ENCODE assay signal across 8 cellular contexts in the genomic region with DNA sequence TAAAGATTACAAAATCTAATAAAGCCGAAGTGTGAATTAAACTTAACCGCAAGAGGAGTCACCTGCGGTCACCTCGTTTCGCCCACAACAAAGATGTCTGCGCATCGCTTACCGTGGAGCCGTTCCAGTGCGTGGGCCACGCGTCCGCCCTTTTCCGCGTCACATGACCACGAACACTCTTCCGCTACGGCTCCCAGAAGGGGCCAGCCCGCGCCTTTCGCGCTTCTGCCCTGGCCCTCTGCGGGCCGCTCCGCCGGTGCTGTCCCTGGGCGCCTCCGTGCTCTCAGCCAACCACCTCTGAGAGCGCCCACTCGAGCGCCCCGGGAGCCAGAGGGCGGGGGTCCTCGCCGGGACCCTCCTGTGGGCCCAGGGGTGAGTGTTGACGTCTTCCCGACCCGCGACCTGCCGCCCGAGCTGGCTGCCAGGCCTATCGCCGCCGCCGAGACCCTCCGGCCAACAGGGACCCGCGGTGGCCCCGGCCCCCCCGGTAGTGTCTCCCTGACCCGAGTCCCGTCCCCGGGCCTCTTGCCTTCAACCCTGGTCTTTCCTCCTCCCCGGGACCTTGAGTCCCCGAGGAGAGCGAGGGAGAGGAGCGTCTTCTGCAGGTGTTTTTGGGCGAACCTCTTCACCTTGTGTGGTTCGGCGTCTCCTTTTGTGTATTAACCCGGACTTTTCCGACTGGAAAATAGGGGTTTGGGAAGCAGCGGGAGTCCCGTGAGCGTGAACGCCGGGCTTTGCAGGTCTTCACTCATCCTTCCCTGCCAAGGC. TPM values are rescaled to one million over a fixed set of nuclear protein-coding genes. Genes with fewer than 3 reads are reported as not detected.
DNase-seq lines count a peak whose midpoint lies in the region; ATAC-seq and TF ChIP-seq lines count a peak whose summit lies in the region.

A gene with protein sequence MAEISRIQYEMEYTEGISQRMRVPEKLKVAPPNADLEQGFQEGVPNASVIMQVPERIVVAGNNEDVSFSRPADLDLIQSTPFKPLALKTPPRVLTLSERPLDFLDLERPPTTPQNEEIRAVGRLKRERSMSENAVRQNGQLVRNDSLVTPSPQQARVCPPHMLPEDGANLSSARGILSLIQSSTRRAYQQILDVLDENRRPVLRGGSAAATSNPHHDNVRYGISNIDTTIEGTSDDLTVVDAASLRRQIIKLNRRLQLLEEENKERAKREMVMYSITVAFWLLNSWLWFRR (plus strand): TSS at position 196 of the 768 bp plus-strand sequence. CDS start 5,415 bp downstream, outside the sequence.

- H3K27me3 ChIP-seq in SK-N-SH (ENCODE audit: insufficient read depth), result no peaks in the 10 kb centered on the region

- H3K36me3 ChIP-seq in SK-N-SH (replicated peaks in 1 of 2; ENCODE audit: control insufficient read depth in 1 of 2, insufficient read depth in 2 of 2, low read length in 1 of 2), result peaks cover 2 to 12% of the 10 kb centered on the region in 2 experiments

- H4K20me1 ChIP-seq in SK-N-SH (ENCODE audit: insufficient read depth), result peaks cover 5% of the 10 kb centered on the region; the same call in 1 of the 2 replicates

- no peaks in the 10 kb centered on the region for H3F3A ChIP-seq in SK-N-SH (replicated peaks; ENCODE audit: insufficient read depth)

- peak; percentile 94 for ATAC-seq in HG02571 (IDR thresholded peaks at IDR 0.05; ENCODE audit: unreplicated experiment)

- peak within 1 kb of the TSS; percentile 70 to 90 for H3K27ac ChIP-seq in SK-N-SH (ENCODE audit: low read depth in 2 of 2, low read length in 1 of 2)

- peak; percentile 44 for TF ChIP-seq CTCF in GM10248 (IDR thresholded peaks at IDR 0.05; ENCODE audit: control extremely low read depth, extremely low read depth, low read depth, missing control alignments)
- no peak for TF ChIP-seq CTCF in NB4 (IDR thresholded peaks at IDR 0.05; ENCODE audit: low read depth, low read length)
- peak; percentile 29 for TF ChIP-seq CTCF in SK-N-SH (IDR thresholded peaks at IDR 0.05)

- CTCF ChIA-PET in GM10248 (lab: Yijun Ruan, JAX), result no interaction called here
- CTCF ChIA-PET in SK-N-SH (lab: Yijun Ruan, JAX), result interaction anchor here (1.6 kb wide), 1 partner anchor 15 kb away, joined by 3 read pairs; no protein-coding TSS in a partner anchor

- peak within 1 kb of the TSS; percentile 86 for H3K9ac ChIP-seq in SK-N-SH

- peak within 1 kb of the TSS; percentile 99 for H2AFZ ChIP-seq in SK-N-SH (ENCODE audit: low read depth)

- H3K79me2 ChIP-seq in SK-N-SH (ENCODE audit: insufficient read depth), result peaks cover 48% of the 10 kb centered on the region

- POLR2A ChIA-PET in GM10248 (lab: Yijun Ruan, JAX) (no interaction called here), SK-N-SH (lab: Yijun Ruan, JAX) (interaction anchor here (0.6 to 1.3 kb wide), 2 partner anchors 12 to 522 kb away, joined by 3 read pairs; no protein-coding TSS in a partner anchor)

- TF ChIP-seq RAD21 in SK-N-SH (IDR thresholded peaks at IDR 0.05; ENCODE audit: low read length), result no peak

- TF ChIP-seq POLR2A in NB4 (IDR thresholded peaks at IDR 0.05; ENCODE audit: extremely low read depth, insufficient read length), result peak; percentile 52

- H3K4me3 ChIP-seq in NB4 (ENCODE audit: low read depth, low read length) (peak within 1 kb of the TSS; percentile 76), SK-N-SH (ENCODE audit: low read depth in 2 of 2, low read length in 1 of 2) (peak within 1 kb of the TSS; percentile 90 to 95)

- H3K9me3 ChIP-seq in SK-N-SH, result no peaks in the 10 kb centered on the region

- DNase-seq in GM10248 (ENCODE audit: extremely low spot score) (peak; percentile 95), NB4 (ENCODE audit: low read depth) (peak; percentile 97), SK-N-SH (peak; percentile 94), germinal center (ENCODE audit: low spot score) (peak; percentile 93), non-pigmented ciliary epithelial cell (ENCODE audit: low read depth) (peak; percentile 59), superior temporal gyrus (ENCODE audit: extremely low spot score) (peak; percentile 98)
- peak; percentile 94 for DNase-seq in activated naive CD4-positive, alpha-beta T cell treated with anti-CD3 and anti-CD28 coated beads, Interleukin-2, amount 50 U/mL, for 16 hours

- H3K9me2 ChIP-seq in SK-N-SH, result no peaks in the 10 kb centered on the region

- peaks cover 0 to 4% of the 10 kb centered on the region in 2 experiments; a peak in 2 of 4 replicates for H3K4me1 ChIP-seq in SK-N-SH (ENCODE audit: control insufficient read depth in 1 of 2, insufficient read depth in 2 of 2, low read depth in 1 of 2, low read length in 1 of 2)

- under 1% methylated on average over 18 of the region's 67 CpGs for WGBS in SK-N-SH (ENCODE audit: low lambda C conversion rate)

- H3K4me2 ChIP-seq in SK-N-SH, result peak within 1 kb of the TSS; percentile 84

- TF ChIP-seq EP300 in SK-N-SH (IDR thresholded peaks at IDR 0.05; ENCODE audit: borderline replicate concordance in 1 of 2, low read depth in 1 of 2, low read length in 1 of 2), result no peak; a peak in 1 of 4 replicates

TF ChIP-seq in SK-N-SH, 30 proteins besides CTCF, POLR2A, EP300 and RAD21 (continues in another document):
- peak; percentile 54; the same call in 1 of the 2 replicates for TF ChIP-seq ZBTB33 (IDR thresholded peaks at IDR 0.05; ENCODE audit: borderline replicate concordance, low read depth)
- no peak for TF ChIP-seq FOXJ3 (CRISPR knock-in tag; IDR thresholded peaks at IDR 0.05)
- TF ChIP-seq USF2 (IDR thresholded peaks at IDR 0.05; ENCODE audit: borderline replicate concordance, low read depth, low read length), result peak; percentile 85
- peak; percentile 74 for TF ChIP-seq CHD2 (IDR thresholded peaks at IDR 0.05; ENCODE audit: low read length, partially characterized antibody)
- TF ChIP-seq YY1 (IDR thresholded peaks at IDR 0.05; ENCODE audit: low read depth), result peak; percentile 98
- TF ChIP-seq FOSL2 (IDR thresholded peaks at IDR 0.05; ENCODE audit: borderline replicate concordance, low read depth), result no peak
- TF ChIP-seq, protein P1, sequence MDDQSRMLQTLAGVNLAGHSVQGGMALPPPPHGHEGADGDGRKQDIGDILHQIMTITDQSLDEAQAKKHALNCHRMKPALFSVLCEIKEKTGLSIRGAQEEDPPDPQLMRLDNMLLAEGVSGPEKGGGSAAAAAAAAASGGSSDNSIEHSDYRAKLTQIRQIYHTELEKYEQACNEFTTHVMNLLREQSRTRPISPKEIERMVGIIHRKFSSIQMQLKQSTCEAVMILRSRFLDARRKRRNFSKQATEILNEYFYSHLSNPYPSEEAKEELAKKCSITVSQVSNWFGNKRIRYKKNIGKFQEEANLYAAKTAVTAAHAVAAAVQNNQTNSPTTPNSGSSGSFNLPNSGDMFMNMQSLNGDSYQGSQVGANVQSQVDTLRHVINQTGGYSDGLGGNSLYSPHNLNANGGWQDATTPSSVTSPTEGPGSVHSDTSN (IDR thresholded peaks at IDR 0.05), result 0 out of 2 replicates have a peak, but pooled peaks have one; percentile 12
- peak; percentile 99 for TF ChIP-seq ELF1 (IDR thresholded peaks at IDR 0.05)
- no peak; the same call in none of the 2 replicates for TF ChIP-seq POLR2AphosphoS5 (IDR thresholded peaks at IDR 0.05; ENCODE audit: low read depth, low read length)
- TF ChIP-seq NFIC (IDR thresholded peaks at IDR 0.05; ENCODE audit: borderline replicate concordance), result peak; percentile 38; the same call in 1 of the 2 replicates
- peak; percentile 11; the same call in 1 of the 2 replicates for TF ChIP-seq TCF12 (IDR thresholded peaks at IDR 0.05)

RNA-seq across cellular contexts. Expression of the gene that starts here (rescaled TPM):
- 51.0 and 51.5 TPM in 2 replicates for polyA plus RNA-seq in SK-N-SH (2012; rRNA removed)
- 56.4 and 67.7 TPM in 2 replicates for polyA plus RNA-seq in SK-N-SH (2012; cell fraction: cytosol; rRNA removed)
- polyA plus RNA-seq in SK-N-SH (2012; cell fraction: nucleus; rRNA removed), result 50.5 and 79.4 TPM in 2 replicates

Comparison
In these comparisons a context has a peak if more than half of its experiments do, and no peak if none do; other contexts are left out.
1. Peak in every context shown above with its lines: DNase-seq, ATAC-seq, H3K4me3 ChIP-seq and H3K27ac ChIP-seq.